In genomic region chr10:64173826-64174225, GRCh38 we compare ENCODE assay signal across 15 cellular contexts.
A peak's percentile ranks its signal among the peaks of the same experiment; 100 is the strongest.
DNase-seq lines count a peak whose midpoint lies in the region; ATAC-seq and TF ChIP-seq lines count a peak whose summit lies in the region.
"Had no signal": no experiment of that assay in that cellular context is flagged by ENCODE, and none has a peak within 500 bp of the region (broad histone marks: within the 10 kb centered on the region; RNA-seq: fewer than 3 reads in every experiment).

No MANE protein-coding gene starts in this region.

- H3K27ac Mint-ChIP-seq in progenitor cell of endocrine pancreas = peak overlapping the region; percentile 20
- H3K27ac Mint-ChIP-seq: CD8-positive, alpha-beta memory T cell; HFFc6 had no signal

- H3K4me3 Mint-ChIP-seq in progenitor cell of endocrine pancreas (ENCODE audit: low read depth) = no peak overlapping the region
- H3K4me3 Mint-ChIP-seq: CD8-positive, alpha-beta memory T cell; HFFc6 had no signal

- intact Hi-C loops in left colon (cut with DNase I, micrococcal nuclease) = no loop called here

- peaks cover 6% of the 10 kb centered on the region for H3K9me3 Mint-ChIP-seq in progenitor cell of endocrine pancreas (ENCODE audit: low read depth)

- peak; percentile 60 for ATAC-seq in left colon
- ATAC-seq: GM12878, HepG2 had no signal

- DNase-seq in COLO829 (ENCODE audit: low spot score) = peak; percentile 33
- DNase-seq in SK-MEL-5 (ENCODE audit: low read depth, low spot score) = peak; percentile 85
- DNase-seq in left colon = no peak
- no peak for DNase-seq in progenitor cell of endocrine pancreas (ENCODE audit: low spot score, unreplicated experiment)
- no peak for DNase-seq in activated gamma-delta T cell (lab: John Stamatoyannopoulos, UW)
- DNase-seq in NAMALWA (ENCODE audit: low spot score) = no peak
- no peak for DNase-seq in middle frontal gyrus (ENCODE audit: extremely low spot score, low spot score)
- no peak for DNase-seq in OCI-M1 (lab: John Stamatoyannopoulos, UW)
- DNase-seq: CD8-positive, alpha-beta memory T cell; DMS 273 treated with DMSO at 0.1 percent for 48 hours; GM23248; HCEC 1CT; HFFc6 had no signal

- no peaks in the 10 kb centered on the region for H3K27me3 Mint-ChIP-seq in progenitor cell of endocrine pancreas
- H3K27me3 Mint-ChIP-seq: CD8-positive, alpha-beta memory T cell had no signal

- in situ Hi-C loops in SK-MEL-5 (cut with HindIII; ENCODE audit: low pct_unique_long_range_greater_than_20kb, low sequenced_read_pairs) = no loop called here

- H3K4me1 Mint-ChIP-seq in progenitor cell of endocrine pancreas (ENCODE audit: low read depth) = peaks cover 4% of the 10 kb centered on the region
- H3K4me1 Mint-ChIP-seq: CD8-positive, alpha-beta memory T cell had no signal

- peaks cover 1% of the 10 kb centered on the region for H3K36me3 Mint-ChIP-seq in progenitor cell of endocrine pancreas (ENCODE audit: insufficient read depth)
- H3K36me3 Mint-ChIP-seq: CD8-positive, alpha-beta memory T cell had no signal

- TF ChIP-seq CTCF in progenitor cell of endocrine pancreas (IDR thresholded peaks at IDR 0.05; ENCODE audit: unreplicated experiment) = no peak

Comparison
In these comparisons a context has a peak if more than half of its experiments do, and no peak if none do; other contexts are left out.
1. DNase-seq: peak in COLO829 (single experiment) and SK-MEL-5 (single experiment); none in left colon (0 of 2), progenitor cell of endocrine pancreas (single experiment), activated gamma-delta T cell (single experiment), NAMALWA (single experiment), middle frontal gyrus (single experiment) and OCI-M1 (single experiment).